ENCODE assay signal across 7 cellular contexts in genomic region chr4:118280501-118281218, GRCh38.
DNase-seq lines count a peak whose midpoint lies in the region; ATAC-seq, FAIRE-seq and TF ChIP-seq lines count a peak whose summit lies in the region.

No MANE protein-coding gene starts in this region.

- peak overlapping the region; percentile 90 for H3K9ac ChIP-seq in GM12878 (ENCODE audit: control insufficient read depth, insufficient read depth, low read length)

- FAIRE-seq in RCC 7860 (lab: Jason Lieb, UNC) (peak; percentile 52), GM12878 (lab: Jason Lieb, UNC) (no peak)

- H3K36me3 ChIP-seq in GM12878 (ENCODE audit: control insufficient read depth in 2 of 2, insufficient read depth in 2 of 2, low read length in 1 of 2) = peaks cover 0 to 5% of the 10 kb centered on the region in 2 experiments; a peak in 2 of 4 replicates

- H3K9me3 ChIP-seq in GM12878 (replicated peaks; ENCODE audit: control insufficient read depth, insufficient read depth, low read length) = no peaks in the 10 kb centered on the region

- 2% methylated on average over 2 of the region's 2 CpGs for WGBS in GM12878 (ENCODE audit: insufficient coverage, insufficient replicate concordance, low lambda C conversion rate, missing lambda C conversion rate)

- peak; percentile 61 to 85 (median 68) for TF ChIP-seq CTCF in GM12878 (IDR thresholded peaks at IDR 0.05 in 2 of 3, conservative IDR thresholded peaks at IDR 0.05 in 1 of 3; ENCODE audit: control insufficient read depth in 2 of 3, extremely low read depth in 1 of 3, insufficient read depth in 1 of 3, low read depth in 3 of 3, low read length in 3 of 3)

- peaks cover 13% of the 10 kb centered on the region; the same call in 1 of the 2 replicates for H3K4me1 ChIP-seq in GM12878 (ENCODE audit: control insufficient read depth, insufficient read depth, low read length)

- no peak for TF ChIP-seq EP300 in GM12878 (IDR thresholded peaks at IDR 0.05; ENCODE audit: borderline replicate concordance in 1 of 2, control insufficient read depth in 1 of 2, low read depth in 2 of 2, low read length in 2 of 2)

- TF ChIP-seq RAD21 in GM12878 (IDR thresholded peaks at IDR 0.05; ENCODE audit: insufficient read depth, low read depth, low read length) = peak; percentile 72

- peak overlapping the region; percentile 80 for H3K27ac ChIP-seq in GM12878 (ENCODE audit: control insufficient read depth, insufficient read depth)

- DNase-seq in GF-D8 (lab: John Stamatoyannopoulos, UW) (peak; percentile 41), RCC 7860 (ENCODE audit: low spot score) (peak; percentile 60), GM12878 (ENCODE audit: low read depth, low spot score) (peak; percentile 38), iPS-NIHi11 (ENCODE audit: low spot score) (peak; percentile 35)
- peak; percentile 58 for DNase-seq in Jurkat, Clone E6-1 (ENCODE audit: low read depth, low spot score)
- DNase-seq in stimulated activated CD4-positive, alpha-beta T cell treated with anti-CD3 and anti-CD28 coated beads, Interleukin-4, amount 100 ng/mL, for 1 hour = peak; percentile 25

- no peak overlapping the region for H2AFZ ChIP-seq in GM12878 (ENCODE audit: control insufficient read depth, low read depth, low read length)

- peaks cover 27% of the 10 kb centered on the region for H3K79me2 ChIP-seq in GM12878 (ENCODE audit: control insufficient read depth, insufficient read depth, low read length)

- H3K4me2 ChIP-seq in GM12878 (ENCODE audit: control insufficient read depth, insufficient read depth) = peak overlapping the region; percentile 85

- RAD21 ChIA-PET in GM12878 (lab: Charles Lee; ENCODE audit: unreplicated experiment) = interaction anchor here (0.6 kb wide), 1 partner anchor 457 kb away, joined by 4 read pairs; no protein-coding TSS in a partner anchor

- POLR2A ChIA-PET in GM12878 (lab: Charles Lee) = interaction anchor here (0.8 kb wide), 1 partner anchor 10 kb away, joined by 3 read pairs; no protein-coding TSS in a partner anchor

- BruUV-seq in GM12878 (replicated peaks; lab: Mats Ljungman, UMichigan) = no TSS peak

- in situ Hi-C loops in GM12878 (cut with MboI) = loop anchor here (10.0 kb wide), 2 partner anchors 304 to 404 kb away; partner anchors contain the start of gene METTL14

- intact Hi-C loops in GM12878 (cut with micrococcal nuclease; ENCODE audit: unreplicated experiment) = loop anchor here (2.0 to 10.0 kb wide), 2 partner anchors 72 to 134 kb away; partner anchors contain the start of gene PRSS12

- SMC1A ChIA-PET in GM12878 (lab: Charles Lee; ENCODE audit: uncharacterized antibody, unreplicated experiment) = interaction anchor here (1.4 kb wide), 1 partner anchor 404 kb away, joined by 3 read pairs; the partner anchor contains the start of gene METTL14

- TF ChIP-seq POLR2A in GM12878 (IDR thresholded peaks at IDR 0.05; ENCODE audit: low read depth, low read length) = no peak

- ATAC-seq in GM21423 (IDR thresholded peaks at IDR 0.05; ENCODE audit: unreplicated experiment) (peak; percentile 20), GM12878 (peak; percentile 29)

- H4K20me1 ChIP-seq in GM12878 (ENCODE audit: control insufficient read depth, insufficient read depth) = no peaks in the 10 kb centered on the region

- H3K4me3 ChIP-seq in Jurkat, Clone E6-1 (ENCODE audit: low read length) = peak overlapping the region; percentile 92; the same call in 1 of the 2 replicates
- peak overlapping the region; percentile 82; the same call in 1 of the 2 replicates for H3K4me3 ChIP-seq in GM12878

- no peaks in the 10 kb centered on the region for H3K27me3 ChIP-seq in GM12878 (replicated peaks in 1 of 2; ENCODE audit: control insufficient read depth in 2 of 2, insufficient read depth in 2 of 2, low read length in 1 of 2)

- CTCF ChIA-PET in GM12878 (lab: Yijun Ruan, JAX) = interaction anchor here (0.7 to 2.4 kb wide), 2 partner anchors 70 to 73 kb away, joined by 3 to 10 read pairs; partner anchors contain the start of gene PRSS12

TF ChIP-seq in GM12878, 131 proteins besides CTCF, POLR2A, EP300 and RAD21:
- TF ChIP-seq YY1 (IDR thresholded peaks at IDR 0.05; ENCODE audit: low read depth, low read length) (0 out of 2 replicates have a peak, but pooled peaks have one; percentile 41), BMI1 (IDR thresholded peaks at IDR 0.05; ENCODE audit: borderline replicate concordance) (peak; percentile 8; the same call in 1 of the 2 replicates), CREB1 (IDR thresholded peaks at IDR 0.05; ENCODE audit: low read depth) (0 out of 2 replicates have a peak, but pooled peaks have one; percentile 17), SMARCA5 (IDR thresholded peaks at IDR 0.05) (0 out of 2 replicates have a peak, but pooled peaks have one; percentile 24), PKNOX1 (IDR thresholded peaks at IDR 0.05) (0 out of 2 replicates have a peak, but pooled peaks have one; percentile 17), REST (IDR thresholded peaks at IDR 0.05; ENCODE audit: low read depth, low read length) (no peak), FOS (IDR thresholded peaks at IDR 0.05; ENCODE audit: borderline replicate concordance, extremely low read depth, insufficient read length) (no peak), JUNB (IDR thresholded peaks at IDR 0.05) (no peak), TCF3 (IDR thresholded peaks at IDR 0.05; ENCODE audit: borderline replicate concordance, insufficient read depth, low read depth, low read length) (no peak), NR2C2 (IDR thresholded peaks at IDR 0.05; ENCODE audit: borderline replicate concordance, control insufficient read depth, insufficient read length, low read depth) (no peak), SMC3 (IDR thresholded peaks at IDR 0.05; ENCODE audit: borderline replicate concordance, low read length) (peak; percentile 42; the same call in 1 of the 2 replicates), MTA3 (IDR thresholded peaks at IDR 0.05; ENCODE audit: borderline replicate concordance, low read length) (peak; percentile 59; the same call in 1 of the 2 replicates), SMAD5 (IDR thresholded peaks at IDR 0.05; ENCODE audit: low read depth) (peak; percentile 53), SKIL (IDR thresholded peaks at IDR 0.05; ENCODE audit: low read depth, poor library complexity, severe bottlenecking) (peak; percentile 40), CHD4 (IDR thresholded peaks at IDR 0.05) (no peak), ATF7 (IDR thresholded peaks at IDR 0.05; ENCODE audit: low read depth) (0 out of 2 replicates have a peak, but pooled peaks have one; percentile 39)
TF ChIP-seq in GM12878: peak in this region for 10.

Comparison
In these comparisons a context has a peak if more than half of its experiments do, and no peak if none do; other contexts are left out.
1. Peak in every context shown above with its lines: DNase-seq, ATAC-seq, H3K4me3 ChIP-seq and H3K27ac ChIP-seq.